Comparison of ENCODE assay signal across 8 cellular contexts in genomic region chr12:120713861-120714482, GRCh38. TPM values are rescaled to one million over a fixed set of nuclear protein-coding genes. Genes with fewer than 3 reads are reported as not detected.
A peak's percentile ranks its signal among the peaks of the same experiment; 100 is the strongest.
DNase-seq lines count a peak whose midpoint lies in the region; ATAC-seq and TF ChIP-seq lines count a peak whose summit lies in the region.

No MANE protein-coding gene starts in this region.

- H3K4me3 Mint-ChIP-seq in central memory CD8-positive, alpha-beta T cell = no peak overlapping the region

- no peak overlapping the region for H3K27ac ChIP-seq in C4-2B

- H3K27me3 Mint-ChIP-seq in central memory CD8-positive, alpha-beta T cell = no peaks in the 10 kb centered on the region

- peaks cover 18% of the 10 kb centered on the region for H3K36me3 Mint-ChIP-seq in central memory CD8-positive, alpha-beta T cell (ENCODE audit: insufficient read depth)

- peak; percentile 88 for TF ChIP-seq CTCF in C4-2B (conservative IDR thresholded peaks at IDR 0.05)

- no peak overlapping the region for H3K27ac Mint-ChIP-seq in central memory CD8-positive, alpha-beta T cell (ENCODE audit: low read depth)

- H3K4me1 Mint-ChIP-seq in central memory CD8-positive, alpha-beta T cell = peaks cover 35% of the 10 kb centered on the region

- DNase-seq in NCI-H460 (ENCODE audit: extremely low read depth, low read depth) (peak; percentile 82), left lobe of liver (ENCODE audit: low spot score) (peak; percentile 70)
- DNase-seq in activated CD4-positive, CD25-positive, alpha-beta regulatory T cell treated with anti-CD3 and anti-CD28 coated beads, Interleukin-2, amount 50 U/mL, for 16 hours (ENCODE audit: low read depth, low spot score) = peak; percentile 60
- peak; percentile 35 to 67 for DNase-seq in central memory CD8-positive, alpha-beta T cell (ENCODE audit: low spot score in 2 of 2)
- DNase-seq in stimulated activated CD4-positive, alpha-beta T cell treated with anti-CD3 and anti-CD28 coated beads, TNF-alpha, amount 100 ng/mL, for 1 hour (ENCODE audit: low read depth in 3 of 3, low spot score in 1 of 3) = peak in 2 of 3 donors; percentile 51 to 62

- ATAC-seq in HG02678 (IDR thresholded peaks at IDR 0.05; ENCODE audit: unreplicated experiment) = peak; percentile 43
- peak; percentile 77 for ATAC-seq in central memory CD8-positive, alpha-beta T cell (replicated peaks; ENCODE audit: extremely low read depth, poor library complexity, severe bottlenecking)
- ATAC-seq in left lobe of liver = peak; percentile 72
- ATAC-seq in HG02642 (IDR thresholded peaks at IDR 0.05; ENCODE audit: poor library complexity, unreplicated experiment) = no peak

- no peaks in the 10 kb centered on the region for H3K9me3 Mint-ChIP-seq in central memory CD8-positive, alpha-beta T cell

RNA-seq across cellular contexts. Expression of gene UNC119B, which starts 3.7 kb away (rescaled TPM):
- 17.9 and 18.0 TPM in 2 replicates for total RNA-seq in NCI-H460 (2014; rRNA removed; shearing (Covaris generic))
- 31.9 and 38.4 TPM in 2 replicates for polyA plus RNA-seq in NCI-H460 (2014; cell fraction: nucleus; rRNA removed)
- total RNA-seq in left lobe of liver = 10.7 TPM

RNA-seq across cellular contexts. Expression of gene ACADS, which starts 11.7 kb away (rescaled TPM):
- total RNA-seq in NCI-H460 (2014; rRNA removed; shearing (Covaris generic)) = 12.8 and 13.6 TPM in 2 replicates
- 73.2 and 73.9 TPM in 2 replicates for polyA plus RNA-seq in NCI-H460 (2014; cell fraction: nucleus; rRNA removed)
- 198 TPM for total RNA-seq in left lobe of liver

RNA-seq across cellular contexts. Expression of gene MLEC, which starts 27.0 kb away (rescaled TPM):
- total RNA-seq in NCI-H460 (2014; rRNA removed; shearing (Covaris generic)) = 76.6 and 77.4 TPM in 2 replicates
- 60.1 and 102 TPM in 2 replicates for polyA plus RNA-seq in NCI-H460 (2014; cell fraction: nucleus; rRNA removed)
- 194 TPM for total RNA-seq in left lobe of liver

Comparison
In these comparisons a context has a peak if more than half of its experiments do, and no peak if none do; other contexts are left out.
1. RNA of gene ACADS, which starts 11.7 kb away (total RNA-seq): 198 TPM in left lobe of liver (single experiment); 12.8 to 13.6 TPM in NCI-H460; every median in the first group is over 10 times any median in the second.
2. Peak in every context shown above with its lines, with median percentiles within 50 percentile points of each other: DNase-seq.